Comparison of ENCODE assay signal across 24 cellular contexts in genomic region chr10:51251110-51251509, GRCh38.
"Had no signal": no experiment of that assay in that cellular context is flagged by ENCODE, and none has a peak within 500 bp of the region (broad histone marks: within the 10 kb centered on the region; RNA-seq: fewer than 3 reads in every experiment).

No MANE protein-coding gene starts in this region.

- H3K27ac ChIP-seq: adrenal gland, epithelial cell of prostate, left lung, ovary, right lobe of liver, suprapubic skin, transverse colon, vagina had no signal

- H3K27me3 Mint-ChIP-seq: effector memory CD8-positive, alpha-beta T cell; naive thymus-derived CD8-positive, alpha-beta T cell; stimulated activated naive CD8-positive, alpha-beta T cell treated with anti-CD3 and anti-CD28 coated beads, Interleukin-15, amount 100 ng/mL, for 72 hours had no signal

- H3K4me1 Mint-ChIP-seq: naive thymus-derived CD8-positive, alpha-beta T cell; stimulated activated naive CD8-positive, alpha-beta T cell treated with anti-CD3 and anti-CD28 coated beads, Interleukin-15, amount 100 ng/mL, for 72 hours had no signal

- DNase-seq: activated CD4-positive, alpha-beta T cell treated with anti-CD3 and anti-CD28 coated beads, Interleukin-2, amount 50 U/mL, for 1 hour; activated CD4-positive, CD25-positive, alpha-beta regulatory T cell treated with anti-CD3 and anti-CD28 coated beads, Interleukin-2, amount 50 U/mL, for 72 hours; activated CD8-positive, alpha-beta memory T cell treated with anti-CD3 and anti-CD28 coated beads, Interleukin-2, amount 50 U/mL, for 4 hours; activated gamma-delta T cell; activated T-cell treated with anti-CD3 and anti-CD28 coated beads, Interleukin-2, amount 50 U/mL, for 48 hours; adrenal gland; effector memory CD8-positive, alpha-beta T cell; foreskin melanocyte; head of caudate nucleus; kidney; left lung; mesendoderm; naive thymus-derived CD8-positive, alpha-beta T cell; ovary; right lobe of liver; small intestine; stimulated activated CD4-positive, alpha-beta T cell treated with anti-CD3 and anti-CD28 coated beads, Interleukin-15, amount 100 ng/mL, for 24 hours; stimulated activated CD4-positive, alpha-beta T cell treated with anti-CD3 and anti-CD28 coated beads, Interleukin-2, amount 100 ng/mL, for 48 hours; stimulated activated naive CD8-positive, alpha-beta T cell treated with anti-CD3 and anti-CD28 coated beads, Interleukin-15, amount 100 ng/mL, for 72 hours; transverse colon had no signal

- H3K27ac Mint-ChIP-seq: activated naive CD4-positive, alpha-beta T cell treated with anti-CD3 and anti-CD28 coated beads, Interleukin-2, amount 50 U/mL, for 72 hours; effector memory CD8-positive, alpha-beta T cell; naive thymus-derived CD8-positive, alpha-beta T cell; stimulated activated naive CD8-positive, alpha-beta T cell treated with anti-CD3 and anti-CD28 coated beads, Interleukin-15, amount 100 ng/mL, for 72 hours had no signal

- H3K4me3 Mint-ChIP-seq: effector memory CD8-positive, alpha-beta T cell; naive thymus-derived CD8-positive, alpha-beta T cell; stimulated activated naive CD8-positive, alpha-beta T cell treated with anti-CD3 and anti-CD28 coated beads, Interleukin-15, amount 100 ng/mL, for 72 hours had no signal

- H3K4me3 ChIP-seq: adrenal gland, left lung, ovary, right lobe of liver, suprapubic skin, transverse colon, vagina had no signal

- H3K36me3 Mint-ChIP-seq: activated naive CD4-positive, alpha-beta T cell treated with anti-CD3 and anti-CD28 coated beads, Interleukin-2, amount 50 U/mL, for 72 hours; naive thymus-derived CD8-positive, alpha-beta T cell had no signal

- H3K4me1 ChIP-seq: left lung, right lobe of liver, suprapubic skin had no signal

- H3K36me3 ChIP-seq: adrenal gland, left lung, ovary, right lobe of liver, suprapubic skin, transverse colon, vagina had no signal

- H3K27me3 ChIP-seq: adrenal gland, left lung, ovary, right lobe of liver, suprapubic skin, transverse colon, vagina had no signal

- H3K9me3 ChIP-seq: adrenal gland, left lung, ovary, right lobe of liver, suprapubic skin, transverse colon, vagina had no signal

- ATAC-seq: activated naive CD4-positive, alpha-beta T cell treated with anti-CD3 and anti-CD28 coated beads, Interleukin-2, amount 50 U/mL, for 72 hours; effector memory CD8-positive, alpha-beta T cell; left lung; naive thymus-derived CD8-positive, alpha-beta T cell; right lobe of liver; stimulated activated naive CD8-positive, alpha-beta T cell treated with anti-CD3 and anti-CD28 coated beads, Interleukin-15, amount 100 ng/mL, for 72 hours had no signal

- H3K9me3 Mint-ChIP-seq: activated naive CD4-positive, alpha-beta T cell treated with anti-CD3 and anti-CD28 coated beads, Interleukin-2, amount 50 U/mL, for 72 hours; effector memory CD8-positive, alpha-beta T cell; naive thymus-derived CD8-positive, alpha-beta T cell; stimulated activated naive CD8-positive, alpha-beta T cell treated with anti-CD3 and anti-CD28 coated beads, Interleukin-15, amount 100 ng/mL, for 72 hours had no signal
